ENCODE assay signal across 9 cellular contexts in the genomic region with DNA sequence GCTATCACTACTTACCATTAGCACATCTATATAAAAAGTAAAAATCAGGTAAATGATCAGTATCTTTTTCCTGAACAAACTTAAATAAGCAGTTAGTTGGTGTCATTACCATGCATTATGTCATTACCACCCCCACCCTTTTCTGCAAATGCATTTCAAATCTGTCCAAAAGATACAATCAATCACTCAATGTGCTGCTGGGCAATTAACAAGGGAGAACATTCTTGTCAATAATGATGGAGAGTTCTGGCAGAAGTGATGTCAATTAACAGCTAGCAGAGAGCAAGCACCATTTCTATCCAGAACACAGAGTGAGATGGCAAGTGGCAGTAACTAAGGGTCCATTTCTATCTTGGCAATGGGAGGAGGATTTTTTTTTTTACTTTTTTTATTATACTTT.
"Had no signal": no experiment of that assay in that cellular context is flagged by ENCODE, and none has a peak within 500 bp of the region (broad histone marks: within the 10 kb centered on the region; RNA-seq: fewer than 3 reads in every experiment).

No MANE protein-coding gene starts in this region.

- ATAC-seq: GM23338, HCT116 had no signal

- H3K9me3 ChIP-seq: HAP-1 had no signal

- H3K27ac ChIP-seq: GM23248 had no signal

- H3K9ac ChIP-seq: GM23248 had no signal

- H2AFZ ChIP-seq: GM23248, GM23338 had no signal

- H3K27ac Mint-ChIP-seq: GM23338, H9, HFFc6 had no signal

- H3K4me2 ChIP-seq: GM23338 had no signal

- H3K36me3 ChIP-seq: HAP-1 had no signal

- H3K4me3 Mint-ChIP-seq: GM23338, H9, HFFc6 had no signal

- H3K9me3 Mint-ChIP-seq: GM23338, H9, HFFc6 had no signal

- H3K4me3 ChIP-seq: GM23248, GM23338, HAP-1 had no signal

- DNase-seq: GM23248, GOT3, H7, H9, HCEC 1CT, HFFc6 had no signal
